In genomic region chr6:143868808-143869207, GRCh38 we compare ENCODE assay signal across 12 cellular contexts. TPM values are rescaled to one million over a fixed set of nuclear protein-coding genes. Genes with fewer than 3 reads are reported as not detected.
"Had no signal": no experiment of that assay in that cellular context is flagged by ENCODE, and none has a peak within 500 bp of the region (broad histone marks: within the 10 kb centered on the region; RNA-seq: fewer than 3 reads in every experiment).

No MANE protein-coding gene starts in this region.

RNA-seq across cellular contexts. Expression of gene ZC2HC1B, which starts 4.5 kb away (rescaled TPM):
- total RNA-seq: OCI-LY7, PC-3, PC-9, Peyer's patch, Right ventricle myocardium inferior, Right ventricle myocardium superior, RPMI7951, SJCRH30, SJSA1, SK-MEL-5, T-cell had no signal
- polyA plus RNA-seq: SK-N-SH had no signal
